Comparison of ENCODE assay signal across 18 cellular contexts in genomic region chr12:113891737-113892520, GRCh38.
DNase-seq lines count a peak whose midpoint lies in the region; ATAC-seq and TF ChIP-seq lines count a peak whose summit lies in the region.
"Had no signal": no experiment of that assay in that cellular context is flagged by ENCODE, and none has a peak within 500 bp of the region (broad histone marks: within the 10 kb centered on the region; RNA-seq: fewer than 3 reads in every experiment).

No MANE protein-coding gene starts in this region.

- no peak for DNase-seq in activated naive CD4-positive, alpha-beta T cell treated with anti-CD3 and anti-CD28 coated beads, Interleukin-2, amount 10 ng/mL, durations not matched to agents 7 days and 5 days
- peak; percentile 56 to 89 for DNase-seq in HAP-1 (ENCODE audit: low spot score in 2 of 2)
- DNase-seq in NCI-H345 treated with DMSO at 0.1 percent for 48 hours (lab: John Stamatoyannopoulos, UW; ENCODE audit: unreplicated experiment): peak; percentile 85
- DNase-seq: activated T-cell treated with anti-CD3 and anti-CD28 coated beads, Interleukin-2, amount 50 U/mL, for 24 hours; body of pancreas; CD8-positive, alpha-beta memory T cell; cortex of kidney; NCI-H146; NCI-H524 treated with DMSO at 0.1 percent for 48 hours; stimulated activated naive B cell treated with anti-CD40 and anti-IgM and Interleukin-4, amounts not matched to agents 10 μg/mL and 1 μg/mL and 100 μg/mL, for 72 hours; tibial artery had no signal

- H3K79me2 ChIP-seq in neural cell (replicated peaks; ENCODE audit: insufficient read depth, low read length): no peaks in the 10 kb centered on the region

- H3K4me3 ChIP-seq in HAP-1 (no peak overlapping the region), neural cell (ENCODE audit: low read length) (no peak overlapping the region)
- H3K4me3 ChIP-seq: body of pancreas, tibial artery had no signal

- H3K9ac ChIP-seq in neural cell (ENCODE audit: low read length): peak overlapping the region; percentile 22

- ATAC-seq in HG02588 (IDR thresholded peaks at IDR 0.05; ENCODE audit: unreplicated experiment) (no peak), GM18861 (IDR thresholded peaks at IDR 0.05; ENCODE audit: unreplicated experiment) (no peak), HG02885 (IDR thresholded peaks at IDR 0.05; ENCODE audit: poor library complexity, unreplicated experiment) (no peak)
- ATAC-seq: body of pancreas; Right ventricle myocardium inferior; stimulated activated naive B cell treated with anti-CD40 and anti-IgM and Interleukin-4, amounts not matched to agents 10 μg/mL and 1 μg/mL and 100 μg/mL, for 72 hours had no signal

- in situ Hi-C loops in HAP-1 (cut with MboI; ENCODE audit: low sequenced_read_pairs): no loop called here

- no peaks in the 10 kb centered on the region for H3K9me3 Mint-ChIP-seq in activated naive CD4-positive, alpha-beta T cell treated with anti-CD3 and anti-CD28 coated beads, Interleukin-2, amount 50 U/mL, for 24 hours
- no peaks in the 10 kb centered on the region for H3K9me3 Mint-ChIP-seq in activated naive CD4-positive, alpha-beta T cell treated with anti-CD3 and anti-CD28 coated beads, Interleukin-2, amount 10 ng/mL, durations not matched to agents 7 days and 5 days
- H3K9me3 Mint-ChIP-seq: activated naive CD4-positive, alpha-beta T cell treated with anti-CD3 and anti-CD28 coated beads, Interleukin-2, amount 50 U/mL, for 72 hours; activated T-cell treated with anti-CD3 and anti-CD28 coated beads, Interleukin-2, amount 50 U/mL, for 24 hours; CD8-positive, alpha-beta memory T cell; stimulated activated naive B cell treated with anti-CD40 and anti-IgM and Interleukin-4, amounts not matched to agents 10 μg/mL and 1 μg/mL and 100 μg/mL, for 72 hours had no signal

- no peak for TF ChIP-seq RAD21 in neural cell (conservative IDR thresholded peaks at IDR 0.05)

- peak; percentile 57 for TF ChIP-seq EP300 in neural cell (conservative IDR thresholded peaks at IDR 0.05; ENCODE audit: poor library complexity, severe bottlenecking)

- H3K4me1 ChIP-seq in HAP-1: peaks cover 23% of the 10 kb centered on the region
- H3K4me1 ChIP-seq: body of pancreas had no signal

- H2AFZ ChIP-seq in neural cell (ENCODE audit: low read depth, low read length): no peak overlapping the region

- H3K27me3 Mint-ChIP-seq in activated naive CD4-positive, alpha-beta T cell treated with anti-CD3 and anti-CD28 coated beads, Interleukin-2, amount 50 U/mL, for 24 hours: no peaks in the 10 kb centered on the region
- no peaks in the 10 kb centered on the region for H3K27me3 Mint-ChIP-seq in activated naive CD4-positive, alpha-beta T cell treated with anti-CD3 and anti-CD28 coated beads, Interleukin-2, amount 10 ng/mL, durations not matched to agents 7 days and 5 days
- H3K27me3 Mint-ChIP-seq: activated T-cell treated with anti-CD3 and anti-CD28 coated beads, Interleukin-2, amount 50 U/mL, for 24 hours; CD8-positive, alpha-beta memory T cell; stimulated activated naive B cell treated with anti-CD40 and anti-IgM and Interleukin-4, amounts not matched to agents 10 μg/mL and 1 μg/mL and 100 μg/mL, for 72 hours had no signal

- H3K27me3 ChIP-seq in HAP-1 (ENCODE audit: low read depth): no peaks in the 10 kb centered on the region
- H3K27me3 ChIP-seq in neural cell (ENCODE audit: insufficient read depth, low read depth, low read length): no peaks in the 10 kb centered on the region
- H3K27me3 ChIP-seq: body of pancreas, tibial artery had no signal

- no peaks in the 10 kb centered on the region for H3K4me1 Mint-ChIP-seq in activated naive CD4-positive, alpha-beta T cell treated with anti-CD3 and anti-CD28 coated beads, Interleukin-2, amount 50 U/mL, for 24 hours
- H3K4me1 Mint-ChIP-seq in activated naive CD4-positive, alpha-beta T cell treated with anti-CD3 and anti-CD28 coated beads, Interleukin-2, amount 10 ng/mL, durations not matched to agents 7 days and 5 days: no peaks in the 10 kb centered on the region
- H3K4me1 Mint-ChIP-seq: CD8-positive, alpha-beta memory T cell; stimulated activated naive B cell treated with anti-CD40 and anti-IgM and Interleukin-4, amounts not matched to agents 10 μg/mL and 1 μg/mL and 100 μg/mL, for 72 hours had no signal

- H3K36me3 Mint-ChIP-seq in activated naive CD4-positive, alpha-beta T cell treated with anti-CD3 and anti-CD28 coated beads, Interleukin-2, amount 50 U/mL, for 24 hours: peaks cover 15% of the 10 kb centered on the region
- H3K36me3 Mint-ChIP-seq in activated naive CD4-positive, alpha-beta T cell treated with anti-CD3 and anti-CD28 coated beads, Interleukin-2, amount 10 ng/mL, durations not matched to agents 7 days and 5 days: no peaks in the 10 kb centered on the region

- H3K36me3 ChIP-seq in HAP-1 (replicated peaks) (no peaks in the 10 kb centered on the region), neural cell (ENCODE audit: insufficient read depth, low read length) (no peaks in the 10 kb centered on the region)

- H3K9me2 ChIP-seq in neural cell (ENCODE audit: insufficient read depth, low read length): no peaks in the 10 kb centered on the region

- peak overlapping the region; percentile 52 for H3K27ac Mint-ChIP-seq in activated naive CD4-positive, alpha-beta T cell treated with anti-CD3 and anti-CD28 coated beads, Interleukin-2, amount 50 U/mL, for 24 hours
- no peak overlapping the region for H3K27ac Mint-ChIP-seq in activated naive CD4-positive, alpha-beta T cell treated with anti-CD3 and anti-CD28 coated beads, Interleukin-2, amount 10 ng/mL, durations not matched to agents 7 days and 5 days
- H3K27ac Mint-ChIP-seq: activated T-cell treated with anti-CD3 and anti-CD28 coated beads, Interleukin-2, amount 50 U/mL, for 24 hours; stimulated activated naive B cell treated with anti-CD40 and anti-IgM and Interleukin-4, amounts not matched to agents 10 μg/mL and 1 μg/mL and 100 μg/mL, for 72 hours had no signal

- no peak overlapping the region for H3K4me3 Mint-ChIP-seq in activated naive CD4-positive, alpha-beta T cell treated with anti-CD3 and anti-CD28 coated beads, Interleukin-2, amount 50 U/mL, for 24 hours
- H3K4me3 Mint-ChIP-seq in activated naive CD4-positive, alpha-beta T cell treated with anti-CD3 and anti-CD28 coated beads, Interleukin-2, amount 10 ng/mL, durations not matched to agents 7 days and 5 days: no peak overlapping the region
- H3K4me3 Mint-ChIP-seq: activated T-cell treated with anti-CD3 and anti-CD28 coated beads, Interleukin-2, amount 50 U/mL, for 24 hours; CD8-positive, alpha-beta memory T cell; stimulated activated naive B cell treated with anti-CD40 and anti-IgM and Interleukin-4, amounts not matched to agents 10 μg/mL and 1 μg/mL and 100 μg/mL, for 72 hours had no signal

- H3K27ac ChIP-seq in neural cell (ENCODE audit: low read length): peak overlapping the region; percentile 10
- H3K27ac ChIP-seq: body of pancreas, tibial artery had no signal

- H3K4me2 ChIP-seq in neural cell (ENCODE audit: low read length): no peak overlapping the region

- TF ChIP-seq CTCF in neural cell (IDR thresholded peaks at IDR 0.05; ENCODE audit: poor library complexity, severe bottlenecking): no peak

- H3F3A ChIP-seq in neural cell (ENCODE audit: insufficient read depth, low read length, poor library complexity, severe bottlenecking): no peaks in the 10 kb centered on the region

- CTCF ChIA-PET in activated naive CD4-positive, alpha-beta T cell treated with anti-CD3 and anti-CD28 coated beads, Interleukin-2, amount 10 ng/mL, durations not matched to agents 7 days and 5 days (lab: Charles Lee): no interaction called here

- H3K9me3 ChIP-seq in HAP-1: no peaks in the 10 kb centered on the region
- H3K9me3 ChIP-seq in neural cell (ENCODE audit: low read length): no peaks in the 10 kb centered on the region
- H3K9me3 ChIP-seq: body of pancreas, tibial artery had no signal

- no peaks in the 10 kb centered on the region for H4K20me1 ChIP-seq in neural cell (ENCODE audit: insufficient read depth)

TF ChIP-seq in neural cell, 6 proteins besides CTCF, POLR2A, EP300 and RAD21:
- TF ChIP-seq EZH2 (IDR thresholded peaks at IDR 0.05; ENCODE audit: borderline replicate concordance, insufficient read depth, low read length, poor library complexity, severe bottlenecking) (no peak), MXI1 (conservative IDR thresholded peaks at IDR 0.05; ENCODE audit: poor library complexity, severe bottlenecking) (no peak), POLR2AphosphoS5 (IDR thresholded peaks at IDR 0.05) (peak; percentile 62), TAF1 (IDR thresholded peaks at IDR 0.05; ENCODE audit: low read depth) (no peak), REST (IDR thresholded peaks at IDR 0.05; ENCODE audit: borderline replicate concordance) (peak; percentile 82), SMC3 (conservative IDR thresholded peaks at IDR 0.05; ENCODE audit: poor library complexity) (no peak)
